1 cellular context compared by ENCODE assay signal in genomic region chr4:128958194-128958593, GRCh38.
TF ChIP-seq lines count a peak whose summit lies in the region.

No MANE protein-coding gene starts in this region.

TF ChIP-seq in HepG2, 621 proteins besides CTCF, POLR2A, EP300 and RAD21 (continued from another document):
- TF ChIP-seq ZFP91 (CRISPR knock-in tag; IDR thresholded peaks at IDR 0.05; ENCODE audit: borderline replicate concordance) = no peak
- TF ChIP-seq PAX8 (CRISPR knock-in tag; IDR thresholded peaks at IDR 0.05; ENCODE audit: borderline replicate concordance) = no peak
- TF ChIP-seq RFX1 (IDR thresholded peaks at IDR 0.05) = no peak
- peak; percentile 25; the same call in 1 of the 2 replicates for TF ChIP-seq ZGPAT (CRISPR knock-in tag; IDR thresholded peaks at IDR 0.05)
- 0 out of 2 replicates have a peak, but pooled peaks have one; percentile 51 for TF ChIP-seq BRF2 (CRISPR knock-in tag; IDR thresholded peaks at IDR 0.05)
- TF ChIP-seq KMT2B (CRISPR knock-in tag; IDR thresholded peaks at IDR 0.05) = 0 out of 2 replicates have a peak, but pooled peaks have one; percentile 30
- no peak for TF ChIP-seq JDP2 (CRISPR knock-in tag; IDR thresholded peaks at IDR 0.05; ENCODE audit: borderline replicate concordance)
- TF ChIP-seq MEF2D (CRISPR knock-in tag; IDR thresholded peaks at IDR 0.05) = no peak
- TF ChIP-seq ZFP36 (IDR thresholded peaks at IDR 0.05; ENCODE audit: borderline replicate concordance, low read depth, low read length, partially characterized antibody) = no peak
- TF ChIP-seq ZNF747 (CRISPR knock-in tag; IDR thresholded peaks at IDR 0.05; ENCODE audit: borderline replicate concordance) = no peak
- no peak for TF ChIP-seq SOX6 (IDR thresholded peaks at IDR 0.05)
- peak; percentile 64 for TF ChIP-seq SOX6 (CRISPR knock-in tag; IDR thresholded peaks at IDR 0.05)
- TF ChIP-seq TCF7 (IDR thresholded peaks at IDR 0.05; ENCODE audit: low read depth) = 0 out of 2 replicates have a peak, but pooled peaks have one; percentile 16
- no peak for TF ChIP-seq ZNF746 (CRISPR knock-in tag; IDR thresholded peaks at IDR 0.05)
- TF ChIP-seq IRX3 (CRISPR knock-in tag; IDR thresholded peaks at IDR 0.05; ENCODE audit: borderline replicate concordance, low read depth) = no peak
- peak; percentile 72; the same call in 1 of the 2 replicates for TF ChIP-seq SALL1 (CRISPR knock-in tag; IDR thresholded peaks at IDR 0.05)
- no peak for TF ChIP-seq FOXA1 (IDR thresholded peaks at IDR 0.05)
- TF ChIP-seq FOXA1 (CRISPR knock-in tag; IDR thresholded peaks at IDR 0.05) = peak; percentile 75
- TF ChIP-seq ZNF644 (CRISPR knock-in tag; IDR thresholded peaks at IDR 0.05; ENCODE audit: low read depth) = peak; percentile 77
- no peak for TF ChIP-seq NKX3-1 (CRISPR knock-in tag; IDR thresholded peaks at IDR 0.05)
- TF ChIP-seq TRAFD1 (CRISPR knock-in tag; IDR thresholded peaks at IDR 0.05; ENCODE audit: borderline replicate concordance) = no peak
- no peak for TF ChIP-seq PLSCR1 (CRISPR knock-in tag; IDR thresholded peaks at IDR 0.05; ENCODE audit: borderline replicate concordance)
- no peak for TF ChIP-seq ZNF317 (CRISPR knock-in tag; IDR thresholded peaks at IDR 0.05)
- peak; percentile 65; the same call in 1 of the 2 replicates for TF ChIP-seq PPARG (CRISPR knock-in tag; conservative IDR thresholded peaks at IDR 0.05)
- peak; percentile 40; the same call in 1 of the 2 replicates for TF ChIP-seq ZNF343 (CRISPR knock-in tag; IDR thresholded peaks at IDR 0.05)
- TF ChIP-seq GATAD2A (CRISPR knock-in tag; IDR thresholded peaks at IDR 0.05) = peak; percentile 80
- peak; percentile 56; the same call in 1 of the 2 replicates for TF ChIP-seq ISL2 (CRISPR knock-in tag; IDR thresholded peaks at IDR 0.05)
- TF ChIP-seq CEBPG (CRISPR knock-in tag; IDR thresholded peaks at IDR 0.05) = peak; percentile 90
- TF ChIP-seq ZNF550 (CRISPR knock-in tag; IDR thresholded peaks at IDR 0.05; ENCODE audit: borderline replicate concordance) = no peak
- TF ChIP-seq ZNF124 (CRISPR knock-in tag; IDR thresholded peaks at IDR 0.05) = no peak; the same call in 1 of the 2 replicates
- no peak for TF ChIP-seq ZNF17 (CRISPR knock-in tag; IDR thresholded peaks at IDR 0.05)
- no peak for TF ChIP-seq ZNF781 (CRISPR knock-in tag; IDR thresholded peaks at IDR 0.05; ENCODE audit: borderline replicate concordance, not compliant biosample characterization)
- TF ChIP-seq RCOR2 (CRISPR knock-in tag; IDR thresholded peaks at IDR 0.05) = 0 out of 2 replicates have a peak, but pooled peaks have one; percentile 33
- peak; percentile 87 for TF ChIP-seq SIX1 (CRISPR knock-in tag; IDR thresholded peaks at IDR 0.05; ENCODE audit: borderline replicate concordance)
- peak; percentile 92 for TF ChIP-seq NCOR1 (IDR thresholded peaks at IDR 0.05; ENCODE audit: borderline replicate concordance, low read length)
- TF ChIP-seq HNF1B (CRISPR knock-in tag; IDR thresholded peaks at IDR 0.05) = no peak
- TF ChIP-seq ZBTB46 (CRISPR knock-in tag; IDR thresholded peaks at IDR 0.05; ENCODE audit: borderline replicate concordance) = no peak
- TF ChIP-seq SAP130 (CRISPR knock-in tag; IDR thresholded peaks at IDR 0.05; ENCODE audit: low read depth) = peak; percentile 43
- TF ChIP-seq ZFP36L1 (CRISPR knock-in tag; IDR thresholded peaks at IDR 0.05) = no peak
- TF ChIP-seq AHR (CRISPR knock-in tag; IDR thresholded peaks at IDR 0.05) = no peak
- TF ChIP-seq MEIS2 (CRISPR knock-in tag; IDR thresholded peaks at IDR 0.05) = no peak
- no peak for TF ChIP-seq GABPA (IDR thresholded peaks at IDR 0.05; ENCODE audit: low read depth, low read length)
- TF ChIP-seq GABPA (CRISPR knock-in tag; IDR thresholded peaks at IDR 0.05; ENCODE audit: low read depth) = peak; percentile 59
- no peak for TF ChIP-seq ZNF503 (CRISPR knock-in tag; IDR thresholded peaks at IDR 0.05)
- TF ChIP-seq HDAC2 (CRISPR knock-in tag; IDR thresholded peaks at IDR 0.05) = peak; percentile 80
- no peak for TF ChIP-seq SPEN (CRISPR knock-in tag; IDR thresholded peaks at IDR 0.05; ENCODE audit: low read depth)
- TF ChIP-seq ZNF18 (CRISPR knock-in tag; IDR thresholded peaks at IDR 0.05; ENCODE audit: insufficient replicate concordance) = no peak
- no peak for TF ChIP-seq FOXP1 (IDR thresholded peaks at IDR 0.05)
- TF ChIP-seq FOXP1 (CRISPR knock-in tag; IDR thresholded peaks at IDR 0.05) = peak; percentile 75; the same call in 1 of the 2 replicates
- TF ChIP-seq ZNF816 (CRISPR knock-in tag; IDR thresholded peaks at IDR 0.05; ENCODE audit: borderline replicate concordance) = 0 out of 2 replicates have a peak, but pooled peaks have one; percentile 35
- TF ChIP-seq IRF2 (CRISPR knock-in tag; IDR thresholded peaks at IDR 0.05) = peak; percentile 57; the same call in 1 of the 2 replicates
- TF ChIP-seq HOXD1 (CRISPR knock-in tag; IDR thresholded peaks at IDR 0.05) = no peak
- peak; percentile 66 for TF ChIP-seq NCOA2 (CRISPR knock-in tag; IDR thresholded peaks at IDR 0.05)
